Comparison of ENCODE assay signal across 1 cellular context in the genomic region with DNA sequence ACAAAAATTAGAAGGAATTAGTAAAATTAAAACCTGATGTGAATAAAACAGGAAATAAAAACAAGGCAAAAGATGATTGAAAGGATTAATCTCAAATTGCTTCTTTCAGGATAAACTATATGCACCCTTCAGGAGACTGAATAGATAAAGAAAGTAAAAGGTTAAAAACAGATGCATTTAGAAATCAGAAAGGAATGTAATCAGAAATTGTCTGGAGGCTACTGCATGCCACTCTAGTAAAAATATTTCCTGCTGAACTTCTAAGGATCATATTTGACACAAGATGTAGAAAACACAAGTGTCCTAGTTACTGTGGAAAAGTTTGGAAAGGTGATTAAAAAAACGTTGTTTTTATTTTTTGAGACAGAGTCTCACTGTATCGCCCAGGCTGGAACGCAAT.
TF ChIP-seq lines count a peak whose summit lies in the region.

No MANE protein-coding gene starts in this region.

TF ChIP-seq in HCT116, 20 proteins besides CTCF, POLR2A, EP300 and RAD21:
- TF ChIP-seq, protein P1, sequence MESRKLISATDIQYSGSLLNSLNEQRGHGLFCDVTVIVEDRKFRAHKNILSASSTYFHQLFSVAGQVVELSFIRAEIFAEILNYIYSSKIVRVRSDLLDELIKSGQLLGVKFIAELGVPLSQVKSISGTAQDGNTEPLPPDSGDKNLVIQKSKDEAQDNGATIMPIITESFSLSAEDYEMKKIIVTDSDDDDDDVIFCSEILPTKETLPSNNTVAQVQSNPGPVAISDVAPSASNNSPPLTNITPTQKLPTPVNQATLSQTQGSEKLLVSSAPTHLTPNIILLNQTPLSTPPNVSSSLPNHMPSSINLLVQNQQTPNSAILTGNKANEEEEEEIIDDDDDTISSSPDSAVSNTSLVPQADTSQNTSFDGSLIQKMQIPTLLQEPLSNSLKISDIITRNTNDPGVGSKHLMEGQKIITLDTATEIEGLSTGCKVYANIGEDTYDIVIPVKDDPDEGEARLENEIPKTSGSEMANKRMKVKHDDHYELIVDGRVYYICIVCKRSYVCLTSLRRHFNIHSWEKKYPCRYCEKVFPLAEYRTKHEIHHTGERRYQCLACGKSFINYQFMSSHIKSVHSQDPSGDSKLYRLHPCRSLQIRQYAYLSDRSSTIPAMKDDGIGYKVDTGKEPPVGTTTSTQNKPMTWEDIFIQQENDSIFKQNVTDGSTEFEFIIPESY (IDR thresholded peaks at IDR 0.05; ENCODE audit: extremely low read depth, insufficient replicate concordance, low read length), result no peak
- no peak for TF ChIP-seq SRF (IDR thresholded peaks at IDR 0.05; ENCODE audit: low read depth)
